ENCODE assay signal across 22 cellular contexts in genomic region chr14:101250948-101251811, GRCh38.
"Had no signal": no experiment of that assay in that cellular context is flagged by ENCODE, and none has a peak within 500 bp of the region (broad histone marks: within the 10 kb centered on the region; RNA-seq: fewer than 3 reads in every experiment).

No MANE protein-coding gene starts in this region.

- DNase-seq: activated CD4-positive, alpha-beta memory T cell treated with anti-CD3 and anti-CD28 coated beads for 36 hours; activated CD4-positive, alpha-beta T cell treated with anti-CD3 and anti-CD28 coated beads for 1 hour; activated gamma-delta T cell; activated T-cell treated with anti-CD3 and anti-CD28 coated beads, Interleukin-2, amount 50 U/mL, for 72 hours; brain microvascular endothelial cell; cerebellar nuclear complex; effector memory CD8-positive, alpha-beta T cell; gastrocnemius medialis; immature natural killer cell; naive B cell; retina; stimulated activated CD4-positive, alpha-beta T cell treated with anti-CD3 and anti-CD28 coated beads, Interleukin-2, amount 100 ng/mL, for 48 hours; T-cell; uterus had no signal

- ATAC-seq: activated T-cell treated with anti-CD3 and anti-CD28 coated beads, Interleukin-2, amount 50 U/mL, for 72 hours; effector memory CD8-positive, alpha-beta T cell; gastrocnemius medialis; heart left ventricle; stimulated activated memory B cell treated with anti-CD40 and anti-IgM and Interleukin-4, amounts not matched to agents 10 μg/mL and 1 μg/mL and 100 μg/mL, for 72 hours; T-cell had no signal

- H3K27ac ChIP-seq: brain microvascular endothelial cell, epithelial cell of prostate, gastrocnemius medialis, heart left ventricle, neural progenitor cell, parathyroid adenoma, tibial artery, uterus, VCaP had no signal

- H3K4me3 ChIP-seq: gastrocnemius medialis, heart left ventricle, lung, neural progenitor cell, tibial artery, uterus had no signal

- H3K4me1 ChIP-seq: gastrocnemius medialis, heart left ventricle, neural progenitor cell, parathyroid adenoma, tibial artery, uterus had no signal

- H3K27me3 ChIP-seq: brain microvascular endothelial cell, gastrocnemius medialis, neural progenitor cell, uterus had no signal

- H3K36me3 ChIP-seq: brain microvascular endothelial cell, gastrocnemius medialis, heart left ventricle, neural progenitor cell, tibial artery, uterus had no signal

- H3K9me3 ChIP-seq: gastrocnemius medialis, heart left ventricle, tibial artery, uterus had no signal
